ENCODE assay signal across 1 cellular context in the genomic region with DNA sequence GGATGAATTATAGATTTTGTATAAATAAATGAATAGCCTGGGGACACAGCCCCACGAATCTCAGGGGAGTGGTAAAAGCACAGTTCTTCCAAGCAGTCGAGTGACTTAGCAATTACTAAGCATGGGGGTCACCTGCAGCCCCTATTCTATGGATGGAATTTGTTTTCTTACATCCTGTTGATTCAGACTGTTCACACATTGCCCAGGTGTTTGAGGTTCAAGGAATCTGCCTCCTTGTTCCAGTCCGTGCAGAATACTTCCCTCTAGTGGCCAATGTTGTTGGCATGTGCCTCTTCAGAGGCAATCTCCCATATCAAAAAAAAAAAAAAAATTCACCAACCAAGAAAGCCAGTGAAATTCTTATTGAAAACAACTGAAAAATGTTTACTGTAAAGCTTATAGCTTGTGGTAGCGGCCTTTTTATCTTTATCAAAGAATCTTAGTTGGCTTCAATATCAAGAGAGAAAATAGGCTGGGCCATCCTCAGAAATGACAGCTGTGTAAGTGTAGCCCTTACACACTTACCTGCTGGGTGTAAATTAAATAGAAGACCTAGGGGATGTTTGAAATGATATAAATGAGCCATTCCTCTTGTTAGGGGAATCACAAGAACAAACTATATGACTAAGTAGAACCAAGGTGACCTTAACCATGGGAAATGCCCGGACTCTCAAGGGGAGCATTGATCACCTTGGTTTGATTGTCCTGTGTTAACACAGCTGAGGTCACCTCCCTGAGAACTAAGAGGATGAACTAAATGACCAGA.
TF ChIP-seq lines count a peak whose summit lies in the region.

No MANE protein-coding gene starts in this region.

TF ChIP-seq in GM12878, 131 proteins besides CTCF, POLR2A, EP300 and RAD21 (continues in another document):
- TF ChIP-seq ESRRA (IDR thresholded peaks at IDR 0.05; ENCODE audit: low read length) (0 out of 2 replicates have a peak, but pooled peaks have one; percentile 41), BMI1 (IDR thresholded peaks at IDR 0.05; ENCODE audit: borderline replicate concordance) (no peak), GABPA (IDR thresholded peaks at IDR 0.05; ENCODE audit: low read depth) (no peak), IKZF1 (conservative IDR thresholded peaks at IDR 0.05) (no peak), STAT3 (IDR thresholded peaks at IDR 0.05; ENCODE audit: low read depth, low read length) (no peak), FOS (IDR thresholded peaks at IDR 0.05; ENCODE audit: borderline replicate concordance, extremely low read depth, insufficient read length) (no peak), NBN (IDR thresholded peaks at IDR 0.05) (no peak), KAT2A (conservative IDR thresholded peaks at IDR 0.05; ENCODE audit: control insufficient read depth, low read depth, low read length) (no peak), ASH2L (IDR thresholded peaks at IDR 0.05; ENCODE audit: borderline replicate concordance, low read depth) (no peak), ZNF384 (IDR thresholded peaks at IDR 0.05; ENCODE audit: borderline replicate concordance, low read depth, low read length) (peak; percentile 93), CREB1 (IDR thresholded peaks at IDR 0.05; ENCODE audit: low read depth) (no peak), JUNB (IDR thresholded peaks at IDR 0.05) (peak; percentile 58), ATF7 (IDR thresholded peaks at IDR 0.05; ENCODE audit: low read depth) (no peak), DPF2 (IDR thresholded peaks at IDR 0.05) (no peak), HDGF (IDR thresholded peaks at IDR 0.05) (no peak), SMARCA5 (IDR thresholded peaks at IDR 0.05) (no peak), RUNX3 (IDR thresholded peaks at IDR 0.05; ENCODE audit: low read length) (peak; percentile 13; the same call in 1 of the 2 replicates), EZH2 (IDR thresholded peaks at IDR 0.05; ENCODE audit: borderline replicate concordance, control insufficient read depth, low read depth, low read length) (no peak), MYB (IDR thresholded peaks at IDR 0.05; ENCODE audit: borderline replicate concordance, low read depth, low read length) (no peak), SP1 (IDR thresholded peaks at IDR 0.05; ENCODE audit: low read depth, low read length) (no peak), SUPT20H (IDR thresholded peaks at IDR 0.05; ENCODE audit: borderline replicate concordance, control insufficient read depth, low read depth, low read length) (no peak), BACH1 (IDR thresholded peaks at IDR 0.05; ENCODE audit: borderline replicate concordance) (no peak), MXI1 (IDR thresholded peaks at IDR 0.05; ENCODE audit: low read depth, low read length) (no peak), WRNIP1 (IDR thresholded peaks at IDR 0.05; ENCODE audit: borderline replicate concordance, low read depth, low read length) (no peak), SMAD1 (IDR thresholded peaks at IDR 0.05; ENCODE audit: low read depth, partially characterized antibody) (no peak), CBFB (IDR thresholded peaks at IDR 0.05; ENCODE audit: low read depth) (no peak), PAX5 (IDR thresholded peaks at IDR 0.05; ENCODE audit: borderline replicate concordance, low read depth, low read length) (no peak), RELA (IDR thresholded peaks at IDR 0.05; ENCODE audit: borderline replicate concordance, partially characterized antibody) (no peak), CEBPB (IDR thresholded peaks at IDR 0.05; ENCODE audit: borderline replicate concordance in 1 of 2, low read depth in 2 of 2, low read length in 2 of 2) (no peak), LARP7 (IDR thresholded peaks at IDR 0.05) (no peak)
- TF ChIP-seq, protein P1, sequence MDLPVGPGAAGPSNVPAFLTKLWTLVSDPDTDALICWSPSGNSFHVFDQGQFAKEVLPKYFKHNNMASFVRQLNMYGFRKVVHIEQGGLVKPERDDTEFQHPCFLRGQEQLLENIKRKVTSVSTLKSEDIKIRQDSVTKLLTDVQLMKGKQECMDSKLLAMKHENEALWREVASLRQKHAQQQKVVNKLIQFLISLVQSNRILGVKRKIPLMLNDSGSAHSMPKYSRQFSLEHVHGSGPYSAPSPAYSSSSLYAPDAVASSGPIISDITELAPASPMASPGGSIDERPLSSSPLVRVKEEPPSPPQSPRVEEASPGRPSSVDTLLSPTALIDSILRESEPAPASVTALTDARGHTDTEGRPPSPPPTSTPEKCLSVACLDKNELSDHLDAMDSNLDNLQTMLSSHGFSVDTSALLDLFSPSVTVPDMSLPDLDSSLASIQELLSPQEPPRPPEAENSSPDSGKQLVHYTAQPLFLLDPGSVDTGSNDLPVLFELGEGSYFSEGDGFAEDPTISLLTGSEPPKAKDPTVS (IDR thresholded peaks at IDR 0.05; ENCODE audit: low read depth, low read length), result no peak
- TF ChIP-seq, protein P2, sequence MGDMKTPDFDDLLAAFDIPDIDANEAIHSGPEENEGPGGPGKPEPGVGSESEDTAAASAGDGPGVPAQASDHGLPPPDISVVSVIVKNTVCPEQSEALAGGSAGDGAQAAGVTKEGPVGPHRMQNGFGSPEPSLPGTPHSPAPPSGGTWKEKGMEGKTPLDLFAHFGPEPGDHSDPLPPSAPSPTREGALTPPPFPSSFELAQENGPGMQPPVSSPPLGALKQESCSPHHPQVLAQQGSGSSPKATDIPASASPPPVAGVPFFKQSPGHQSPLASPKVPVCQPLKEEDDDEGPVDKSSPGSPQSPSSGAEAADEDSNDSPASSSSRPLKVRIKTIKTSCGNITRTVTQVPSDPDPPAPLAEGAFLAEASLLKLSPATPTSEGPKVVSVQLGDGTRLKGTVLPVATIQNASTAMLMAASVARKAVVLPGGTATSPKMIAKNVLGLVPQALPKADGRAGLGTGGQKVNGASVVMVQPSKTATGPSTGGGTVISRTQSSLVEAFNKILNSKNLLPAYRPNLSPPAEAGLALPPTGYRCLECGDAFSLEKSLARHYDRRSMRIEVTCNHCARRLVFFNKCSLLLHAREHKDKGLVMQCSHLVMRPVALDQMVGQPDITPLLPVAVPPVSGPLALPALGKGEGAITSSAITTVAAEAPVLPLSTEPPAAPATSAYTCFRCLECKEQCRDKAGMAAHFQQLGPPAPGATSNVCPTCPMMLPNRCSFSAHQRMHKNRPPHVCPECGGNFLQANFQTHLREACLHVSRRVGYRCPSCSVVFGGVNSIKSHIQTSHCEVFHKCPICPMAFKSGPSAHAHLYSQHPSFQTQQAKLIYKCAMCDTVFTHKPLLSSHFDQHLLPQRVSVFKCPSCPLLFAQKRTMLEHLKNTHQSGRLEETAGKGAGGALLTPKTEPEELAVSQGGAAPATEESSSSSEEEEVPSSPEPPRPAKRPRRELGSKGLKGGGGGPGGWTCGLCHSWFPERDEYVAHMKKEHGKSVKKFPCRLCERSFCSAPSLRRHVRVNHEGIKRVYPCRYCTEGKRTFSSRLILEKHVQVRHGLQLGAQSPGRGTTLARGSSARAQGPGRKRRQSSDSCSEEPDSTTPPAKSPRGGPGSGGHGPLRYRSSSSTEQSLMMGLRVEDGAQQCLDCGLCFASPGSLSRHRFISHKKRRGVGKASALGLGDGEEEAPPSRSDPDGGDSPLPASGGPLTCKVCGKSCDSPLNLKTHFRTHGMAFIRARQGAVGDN (IDR thresholded peaks at IDR 0.05), result no peak
- TF ChIP-seq, protein P3, sequence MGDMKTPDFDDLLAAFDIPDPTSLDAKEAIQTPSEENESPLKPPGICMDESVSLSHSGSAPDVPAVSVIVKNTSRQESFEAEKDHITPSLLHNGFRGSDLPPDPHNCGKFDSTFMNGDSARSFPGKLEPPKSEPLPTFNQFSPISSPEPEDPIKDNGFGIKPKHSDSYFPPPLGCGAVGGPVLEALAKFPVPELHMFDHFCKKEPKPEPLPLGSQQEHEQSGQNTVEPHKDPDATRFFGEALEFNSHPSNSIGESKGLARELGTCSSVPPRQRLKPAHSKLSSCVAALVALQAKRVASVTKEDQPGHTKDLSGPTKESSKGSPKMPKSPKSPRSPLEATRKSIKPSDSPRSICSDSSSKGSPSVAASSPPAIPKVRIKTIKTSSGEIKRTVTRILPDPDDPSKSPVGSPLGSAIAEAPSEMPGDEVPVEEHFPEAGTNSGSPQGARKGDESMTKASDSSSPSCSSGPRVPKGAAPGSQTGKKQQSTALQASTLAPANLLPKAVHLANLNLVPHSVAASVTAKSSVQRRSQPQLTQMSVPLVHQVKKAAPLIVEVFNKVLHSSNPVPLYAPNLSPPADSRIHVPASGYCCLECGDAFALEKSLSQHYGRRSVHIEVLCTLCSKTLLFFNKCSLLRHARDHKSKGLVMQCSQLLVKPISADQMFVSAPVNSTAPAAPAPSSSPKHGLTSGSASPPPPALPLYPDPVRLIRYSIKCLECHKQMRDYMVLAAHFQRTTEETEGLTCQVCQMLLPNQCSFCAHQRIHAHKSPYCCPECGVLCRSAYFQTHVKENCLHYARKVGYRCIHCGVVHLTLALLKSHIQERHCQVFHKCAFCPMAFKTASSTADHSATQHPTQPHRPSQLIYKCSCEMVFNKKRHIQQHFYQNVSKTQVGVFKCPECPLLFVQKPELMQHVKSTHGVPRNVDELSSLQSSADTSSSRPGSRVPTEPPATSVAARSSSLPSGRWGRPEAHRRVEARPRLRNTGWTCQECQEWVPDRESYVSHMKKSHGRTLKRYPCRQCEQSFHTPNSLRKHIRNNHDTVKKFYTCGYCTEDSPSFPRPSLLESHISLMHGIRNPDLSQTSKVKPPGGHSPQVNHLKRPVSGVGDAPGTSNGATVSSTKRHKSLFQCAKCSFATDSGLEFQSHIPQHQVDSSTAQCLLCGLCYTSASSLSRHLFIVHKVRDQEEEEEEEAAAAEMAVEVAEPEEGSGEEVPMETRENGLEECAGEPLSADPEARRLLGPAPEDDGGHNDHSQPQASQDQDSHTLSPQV (IDR thresholded peaks at IDR 0.05), result no peak
- TF ChIP-seq, protein P4, sequence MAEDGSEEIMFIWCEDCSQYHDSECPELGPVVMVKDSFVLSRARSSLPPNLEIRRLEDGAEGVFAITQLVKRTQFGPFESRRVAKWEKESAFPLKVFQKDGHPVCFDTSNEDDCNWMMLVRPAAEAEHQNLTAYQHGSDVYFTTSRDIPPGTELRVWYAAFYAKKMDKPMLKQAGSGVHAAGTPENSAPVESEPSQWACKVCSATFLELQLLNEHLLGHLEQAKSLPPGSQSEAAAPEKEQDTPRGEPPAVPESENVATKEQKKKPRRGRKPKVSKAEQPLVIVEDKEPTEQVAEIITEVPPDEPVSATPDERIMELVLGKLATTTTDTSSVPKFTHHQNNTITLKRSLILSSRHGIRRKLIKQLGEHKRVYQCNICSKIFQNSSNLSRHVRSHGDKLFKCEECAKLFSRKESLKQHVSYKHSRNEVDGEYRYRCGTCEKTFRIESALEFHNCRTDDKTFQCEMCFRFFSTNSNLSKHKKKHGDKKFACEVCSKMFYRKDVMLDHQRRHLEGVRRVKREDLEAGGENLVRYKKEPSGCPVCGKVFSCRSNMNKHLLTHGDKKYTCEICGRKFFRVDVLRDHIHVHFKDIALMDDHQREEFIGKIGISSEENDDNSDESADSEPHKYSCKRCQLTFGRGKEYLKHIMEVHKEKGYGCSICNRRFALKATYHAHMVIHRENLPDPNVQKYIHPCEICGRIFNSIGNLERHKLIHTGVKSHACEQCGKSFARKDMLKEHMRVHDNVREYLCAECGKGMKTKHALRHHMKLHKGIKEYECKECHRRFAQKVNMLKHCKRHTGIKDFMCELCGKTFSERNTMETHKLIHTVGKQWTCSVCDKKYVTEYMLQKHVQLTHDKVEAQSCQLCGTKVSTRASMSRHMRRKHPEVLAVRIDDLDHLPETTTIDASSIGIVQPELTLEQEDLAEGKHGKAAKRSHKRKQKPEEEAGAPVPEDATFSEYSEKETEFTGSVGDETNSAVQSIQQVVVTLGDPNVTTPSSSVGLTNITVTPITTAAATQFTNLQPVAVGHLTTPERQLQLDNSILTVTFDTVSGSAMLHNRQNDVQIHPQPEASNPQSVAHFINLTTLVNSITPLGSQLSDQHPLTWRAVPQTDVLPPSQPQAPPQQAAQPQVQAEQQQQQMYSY (CRISPR knock-in tag; IDR thresholded peaks at IDR 0.05), result no peak
- TF ChIP-seq, protein P5, sequence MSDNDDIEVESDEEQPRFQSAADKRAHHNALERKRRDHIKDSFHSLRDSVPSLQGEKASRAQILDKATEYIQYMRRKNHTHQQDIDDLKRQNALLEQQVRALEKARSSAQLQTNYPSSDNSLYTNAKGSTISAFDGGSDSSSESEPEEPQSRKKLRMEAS (IDR thresholded peaks at IDR 0.05; ENCODE audit: low read depth, low read length), result no peak
- TF ChIP-seq, protein P6, sequence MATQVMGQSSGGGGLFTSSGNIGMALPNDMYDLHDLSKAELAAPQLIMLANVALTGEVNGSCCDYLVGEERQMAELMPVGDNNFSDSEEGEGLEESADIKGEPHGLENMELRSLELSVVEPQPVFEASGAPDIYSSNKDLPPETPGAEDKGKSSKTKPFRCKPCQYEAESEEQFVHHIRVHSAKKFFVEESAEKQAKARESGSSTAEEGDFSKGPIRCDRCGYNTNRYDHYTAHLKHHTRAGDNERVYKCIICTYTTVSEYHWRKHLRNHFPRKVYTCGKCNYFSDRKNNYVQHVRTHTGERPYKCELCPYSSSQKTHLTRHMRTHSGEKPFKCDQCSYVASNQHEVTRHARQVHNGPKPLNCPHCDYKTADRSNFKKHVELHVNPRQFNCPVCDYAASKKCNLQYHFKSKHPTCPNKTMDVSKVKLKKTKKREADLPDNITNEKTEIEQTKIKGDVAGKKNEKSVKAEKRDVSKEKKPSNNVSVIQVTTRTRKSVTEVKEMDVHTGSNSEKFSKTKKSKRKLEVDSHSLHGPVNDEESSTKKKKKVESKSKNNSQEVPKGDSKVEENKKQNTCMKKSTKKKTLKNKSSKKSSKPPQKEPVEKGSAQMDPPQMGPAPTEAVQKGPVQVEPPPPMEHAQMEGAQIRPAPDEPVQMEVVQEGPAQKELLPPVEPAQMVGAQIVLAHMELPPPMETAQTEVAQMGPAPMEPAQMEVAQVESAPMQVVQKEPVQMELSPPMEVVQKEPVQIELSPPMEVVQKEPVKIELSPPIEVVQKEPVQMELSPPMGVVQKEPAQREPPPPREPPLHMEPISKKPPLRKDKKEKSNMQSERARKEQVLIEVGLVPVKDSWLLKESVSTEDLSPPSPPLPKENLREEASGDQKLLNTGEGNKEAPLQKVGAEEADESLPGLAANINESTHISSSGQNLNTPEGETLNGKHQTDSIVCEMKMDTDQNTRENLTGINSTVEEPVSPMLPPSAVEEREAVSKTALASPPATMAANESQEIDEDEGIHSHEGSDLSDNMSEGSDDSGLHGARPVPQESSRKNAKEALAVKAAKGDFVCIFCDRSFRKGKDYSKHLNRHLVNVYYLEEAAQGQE (IDR thresholded peaks at IDR 0.05; ENCODE audit: low read depth, low read length), result no peak
- TF ChIP-seq, protein P7, sequence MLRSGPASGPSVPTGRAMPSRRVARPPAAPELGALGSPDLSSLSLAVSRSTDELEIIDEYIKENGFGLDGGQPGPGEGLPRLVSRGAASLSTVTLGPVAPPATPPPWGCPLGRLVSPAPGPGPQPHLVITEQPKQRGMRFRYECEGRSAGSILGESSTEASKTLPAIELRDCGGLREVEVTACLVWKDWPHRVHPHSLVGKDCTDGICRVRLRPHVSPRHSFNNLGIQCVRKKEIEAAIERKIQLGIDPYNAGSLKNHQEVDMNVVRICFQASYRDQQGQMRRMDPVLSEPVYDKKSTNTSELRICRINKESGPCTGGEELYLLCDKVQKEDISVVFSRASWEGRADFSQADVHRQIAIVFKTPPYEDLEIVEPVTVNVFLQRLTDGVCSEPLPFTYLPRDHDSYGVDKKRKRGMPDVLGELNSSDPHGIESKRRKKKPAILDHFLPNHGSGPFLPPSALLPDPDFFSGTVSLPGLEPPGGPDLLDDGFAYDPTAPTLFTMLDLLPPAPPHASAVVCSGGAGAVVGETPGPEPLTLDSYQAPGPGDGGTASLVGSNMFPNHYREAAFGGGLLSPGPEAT (IDR thresholded peaks at IDR 0.05; ENCODE audit: low read depth), result no peak
